ENCODE assay signal across 9 cellular contexts in the genomic region with DNA sequence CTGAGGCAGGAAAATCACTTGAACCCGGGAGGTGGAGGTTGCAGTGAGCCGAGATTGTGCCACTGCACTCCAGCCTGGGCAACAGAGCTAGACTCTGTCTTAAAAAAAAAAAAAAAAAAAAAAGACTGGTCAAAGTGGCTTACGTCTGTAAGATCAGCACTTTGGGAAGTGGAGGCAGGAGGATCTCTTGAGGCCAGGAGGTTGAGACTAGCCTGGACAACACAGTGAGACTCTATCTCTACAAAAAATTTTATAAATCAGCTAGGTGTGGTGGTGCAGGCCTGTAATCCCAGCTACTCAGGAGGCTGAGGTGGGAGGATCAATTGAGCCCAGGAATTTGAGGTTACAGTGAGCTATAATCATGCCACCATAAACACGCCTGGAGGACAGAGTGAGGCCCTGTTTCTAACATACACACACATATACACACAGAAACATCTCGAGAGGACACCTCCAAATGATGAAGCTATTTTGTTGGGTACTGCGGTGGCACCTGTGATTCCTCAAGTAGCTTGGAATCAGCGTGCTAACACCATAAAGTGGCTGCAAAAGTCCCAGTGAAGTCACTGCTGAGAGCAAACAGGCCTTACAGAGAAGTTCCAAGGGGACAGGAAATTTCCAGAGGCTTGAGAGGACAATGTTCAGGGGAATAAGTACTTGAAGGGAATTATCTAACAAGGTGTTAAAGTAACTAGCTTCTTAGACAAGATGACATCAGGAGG. TPM values are rescaled to one million over a fixed set of nuclear protein-coding genes. Genes with fewer than 3 reads are reported as not detected.
DNase-seq lines count a peak whose midpoint lies in the region; ATAC-seq and TF ChIP-seq lines count a peak whose summit lies in the region.
"Had no signal": no experiment of that assay in that cellular context is flagged by ENCODE, and none has a peak within 500 bp of the region (broad histone marks: within the 10 kb centered on the region; RNA-seq: fewer than 3 reads in every experiment).

No MANE protein-coding gene starts in this region.

- no peak for DNase-seq in Karpas-422
- DNase-seq in choroid plexus epithelial cell (ENCODE audit: low read depth) = no peak
- no peak for DNase-seq in kidney glomerular epithelial cell (lab: John Stamatoyannopoulos, UW)
- no peak for DNase-seq in NOMO-1 (lab: John Stamatoyannopoulos, UW; ENCODE audit: unreplicated experiment in 2 of 2)
- DNase-seq in NCI-H2171 treated with DMSO at 0.1 percent for 48 hours (lab: John Stamatoyannopoulos, UW) = no peak
- DNase-seq: retina had no signal

- no peaks in the 10 kb centered on the region for H3K27me3 Mint-ChIP-seq in nephron (ENCODE audit: low read depth)

- H3K4me2 ChIP-seq in BLaER1 (peak overlapping the region; percentile 97), Karpas-422 (ENCODE audit: low read depth, low read length, poor library complexity, severe bottlenecking) (peak overlapping the region; percentile 81)

- H3K79me2 ChIP-seq in Karpas-422 (ENCODE audit: low read length) = peaks cover 62% of the 10 kb centered on the region

- H3K4me1 Mint-ChIP-seq in nephron = peaks cover 34% of the 10 kb centered on the region

- H3K36me3 ChIP-seq in BLaER1 (peaks cover 30% of the 10 kb centered on the region), Karpas-422 (ENCODE audit: insufficient read depth, low read length) (peaks cover 44% of the 10 kb centered on the region)

- peak overlapping the region; percentile 100 for H3K4me3 ChIP-seq in BLaER1
- peak overlapping the region; percentile 97 for H3K4me3 ChIP-seq in Karpas-422 (ENCODE audit: low read length)
- H3K4me3 ChIP-seq in choroid plexus epithelial cell (ENCODE audit: low read depth, low read length) = peak overlapping the region; percentile 97

- ATAC-seq in GM18517 (IDR thresholded peaks at IDR 0.05; ENCODE audit: unreplicated experiment) = no peak

- peak overlapping the region; percentile 86 to 96 (median 88) for H3K4me3 Mint-ChIP-seq in nephron

- no peaks in the 10 kb centered on the region for H3K9me2 ChIP-seq in Karpas-422 (replicated peaks; ENCODE audit: insufficient read depth, low read length)

- H3K27ac ChIP-seq in BLaER1 (peak overlapping the region; percentile 100), Karpas-422 (ENCODE audit: low read length) (peak overlapping the region; percentile 98)

- peaks cover 3% of the 10 kb centered on the region for H3K9me3 Mint-ChIP-seq in nephron

- peaks cover 60% of the 10 kb centered on the region for H4K20me1 ChIP-seq in BLaER1
- peaks cover 18% of the 10 kb centered on the region; the same call in 1 of the 2 replicates for H4K20me1 ChIP-seq in Karpas-422 (ENCODE audit: insufficient read depth, low read depth, low read length)

- peak overlapping the region; percentile 77 to 92 (median 91) for H3K27ac Mint-ChIP-seq in nephron

- H3K9ac ChIP-seq in BLaER1 (peak overlapping the region; percentile 100), Karpas-422 (ENCODE audit: low read length) (peak overlapping the region; percentile 100)

- H3K4me1 ChIP-seq in BLaER1 (peaks cover 60% of the 10 kb centered on the region), Karpas-422 (ENCODE audit: low read length) (peaks cover 54% of the 10 kb centered on the region)

- H3K27me3 ChIP-seq in BLaER1 (no peaks in the 10 kb centered on the region), Karpas-422 (ENCODE audit: low read length) (no peaks in the 10 kb centered on the region)

- H3K36me3 Mint-ChIP-seq in nephron (ENCODE audit: low read depth) = peaks cover 21% of the 10 kb centered on the region

- TF ChIP-seq CTCF in choroid plexus epithelial cell (conservative IDR thresholded peaks at IDR 0.05; ENCODE audit: low read depth, low read length) (no peak), nephron (IDR thresholded peaks at IDR 0.05; ENCODE audit: unreplicated experiment in 3 of 3) (no peak)

- H2AFZ ChIP-seq in Karpas-422 (ENCODE audit: low read length) = no peak overlapping the region

- H3K9me3 ChIP-seq in BLaER1 (peaks cover 13% of the 10 kb centered on the region), Karpas-422 (ENCODE audit: low read length) (no peaks in the 10 kb centered on the region)

RNA-seq across cellular contexts. Expression of a gene that starts 1.4 kb away (rescaled TPM):
- 44.3 and 80.3 TPM in 2 replicates for total RNA-seq in Karpas-422 (2014; rRNA removed; shearing (Covaris generic); ENCODE audit: low replicate concordance)

RNA-seq across cellular contexts. Expression of a gene that starts 52.7 kb away (rescaled TPM):
- total RNA-seq in Karpas-422 (2014; rRNA removed; shearing (Covaris generic); ENCODE audit: low replicate concordance) = 26.2 and 39.6 TPM in 2 replicates
